26 cellular contexts compared by ENCODE assay signal in the genomic region with DNA sequence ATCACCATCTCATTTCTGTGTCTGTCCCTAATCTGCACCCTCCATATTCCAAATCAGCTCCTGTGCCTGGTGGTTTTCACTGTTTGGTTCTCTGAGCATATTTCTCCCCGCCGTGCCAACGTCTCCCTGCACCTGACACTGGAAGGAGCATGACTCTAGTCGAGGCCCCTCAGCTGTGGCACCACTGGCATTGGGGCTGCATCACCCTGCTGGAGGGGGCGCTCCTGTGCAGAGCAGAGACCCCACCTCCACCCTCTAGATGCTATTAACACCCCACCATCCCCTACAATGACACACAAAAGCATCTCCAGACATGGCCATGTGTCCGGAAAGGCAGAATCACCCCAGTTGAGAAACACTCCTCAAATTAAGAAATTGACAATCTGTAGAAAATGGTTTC. TPM values are rescaled to one million over a fixed set of nuclear protein-coding genes. Genes with fewer than 3 reads are reported as not detected.
DNase-seq lines count a peak whose midpoint lies in the region; ATAC-seq, FAIRE-seq and TF ChIP-seq lines count a peak whose summit lies in the region.
"Had no signal": no experiment of that assay in that cellular context is flagged by ENCODE, and none has a peak within 500 bp of the region (broad histone marks: within the 10 kb centered on the region; RNA-seq: fewer than 3 reads in every experiment).

No MANE protein-coding gene starts in this region.

- no peaks in the 10 kb centered on the region for H3K9me3 ChIP-seq in DND-41 (ENCODE audit: insufficient read depth, low read length, severe bottlenecking)
- no peaks in the 10 kb centered on the region for H3K9me3 ChIP-seq in OCI-LY1 (ENCODE audit: low read length)
- H3K9me3 ChIP-seq in K562 (replicated peaks; ENCODE audit: control insufficient read depth, insufficient read depth, low read depth, low read length), result peaks cover 2% of the 10 kb centered on the region; the same call in 1 of the 2 replicates
- no peaks in the 10 kb centered on the region for H3K9me3 ChIP-seq in Peyer's patch

- H3K9ac ChIP-seq in DND-41 (ENCODE audit: low read depth, low read length), result no peak overlapping the region
- H3K9ac ChIP-seq in OCI-LY1 (ENCODE audit: low read length), result no peak overlapping the region
- no peak overlapping the region for H3K9ac ChIP-seq in K562 (ENCODE audit: insufficient read depth in 1 of 2, low read depth in 2 of 2, low read length in 2 of 2)

- peak; percentile 13 for TF ChIP-seq CTCF in DND-41 (IDR thresholded peaks at IDR 0.05; ENCODE audit: borderline replicate concordance, extremely low read depth, low read length, poor library complexity, severe bottlenecking)
- TF ChIP-seq CTCF in OCI-LY1 (IDR thresholded peaks at IDR 0.05; ENCODE audit: low read length), result peak; percentile 13; the same call in 1 of the 2 replicates
- TF ChIP-seq CTCF in K562 (IDR thresholded peaks at IDR 0.05 in 2 of 3, conservative IDR thresholded peaks at IDR 0.05 in 1 of 3; ENCODE audit: insufficient read depth in 2 of 3, low read depth in 1 of 3, low read length in 3 of 3), result 0 out of 6 replicates have a peak, but pooled peaks of 2 of the 3 experiments have one; percentile 12 to 24
- no peak for TF ChIP-seq CTCF in Peyer's patch (IDR thresholded peaks at IDR 0.05)

- WGBS in K562 (ENCODE audit: insufficient coverage, low coverage, missing lambda C conversion rate), result 50% methylated on average over 6 of the region's 6 CpGs

- DNase-seq in DND-41, result no peak
- DNase-seq in K562 (ENCODE audit: extremely low read depth in 1 of 4, low spot score in 3 of 4), result peak in 1 of 4 experiments; percentile 19
- peak; percentile 49 for DNase-seq in mesenteric fat pad (ENCODE audit: low spot score)
- DNase-seq in foreskin melanocyte, result no peak
- no peak for DNase-seq in DMS79 treated with DMSO at 0.1 percent for 48 hours (lab: John Stamatoyannopoulos, UW)
- DNase-seq in Peyer's patch, result no peak
- DNase-seq: 8988T; AML-193; C1 segment of cervical spinal cord; CD8-positive, alpha-beta T cell; DMS153; GDM1; HFFc6; KG1; NCI-H1105; NCI-H146; NCI-H446; NCI-H526; PC-9; SIG-M5 had no signal

- no peaks in the 10 kb centered on the region for H3K4me1 ChIP-seq in DND-41 (ENCODE audit: insufficient read depth, low read length)
- H3K4me1 ChIP-seq in OCI-LY1 (ENCODE audit: insufficient read depth, low read length, severe bottlenecking), result no peaks in the 10 kb centered on the region
- no peaks in the 10 kb centered on the region; a peak in 1 of 5 replicates for H3K4me1 ChIP-seq in K562 (replicated peaks in 1 of 2; ENCODE audit: control insufficient read depth in 2 of 2, insufficient read depth in 2 of 2, low read length in 2 of 2)
- H3K4me1 ChIP-seq in Peyer's patch, result no peaks in the 10 kb centered on the region

- TF ChIP-seq POLR2A in K562 (conservative IDR thresholded peaks at IDR 0.05) (no peak), Peyer's patch (IDR thresholded peaks at IDR 0.05) (no peak)

- H3F3A ChIP-seq in OCI-LY1 (ENCODE audit: insufficient read depth, low read length), result no peaks in the 10 kb centered on the region

- BruUV-seq in K562 (replicated peaks; lab: Mats Ljungman, UMichigan), result no TSS peak

- no peaks in the 10 kb centered on the region for H3K36me3 ChIP-seq in DND-41 (ENCODE audit: insufficient read depth, low read length)
- H3K36me3 ChIP-seq in OCI-LY1 (ENCODE audit: insufficient read depth, low read length), result no peaks in the 10 kb centered on the region
- H3K36me3 ChIP-seq in K562 (ENCODE audit: control insufficient read depth, insufficient read depth, low read length), result no peaks in the 10 kb centered on the region
- no peaks in the 10 kb centered on the region for H3K36me3 ChIP-seq in Peyer's patch

- POLR2A ChIA-PET in K562 (lab: Yijun Ruan, JAX), result no interaction called here

- H3K9me1 ChIP-seq in K562 (ENCODE audit: control insufficient read depth, insufficient read depth, low read length), result no peaks in the 10 kb centered on the region

- CTCF ChIA-PET in K562 (lab: Yijun Ruan, JAX; ENCODE audit: low intra/inter-chr PET ratio), result interaction anchor here (0.5 kb wide), 1 partner anchor 123 kb away, joined by 3 read pairs; no protein-coding TSS in a partner anchor

- no peaks in the 10 kb centered on the region for H3K9me2 ChIP-seq in OCI-LY1 (ENCODE audit: low read depth, low read length)

- H3K27ac ChIP-seq in DND-41 (ENCODE audit: low read length) (no peak overlapping the region), OCI-LY1 (ENCODE audit: low read depth, low read length, poor library complexity, severe bottlenecking) (no peak overlapping the region), K562 (ENCODE audit: extremely low read depth, low read depth, low read length) (no peak overlapping the region), Peyer's patch (no peak overlapping the region)
- H3K27ac ChIP-seq: PC-9 had no signal

- H3K27me3 ChIP-seq in DND-41 (ENCODE audit: insufficient read depth, low read length, poor library complexity), result no peaks in the 10 kb centered on the region
- H3K27me3 ChIP-seq in OCI-LY1 (ENCODE audit: insufficient read depth, low read length), result no peaks in the 10 kb centered on the region
- peaks cover 0 to 5% of the 10 kb centered on the region in 2 experiments; a peak in 1 of 5 replicates for H3K27me3 ChIP-seq in K562 (ENCODE audit: control insufficient read depth in 2 of 2, insufficient read depth in 2 of 2, low read length in 2 of 2)
- H3K27me3 ChIP-seq in Peyer's patch, result no peaks in the 10 kb centered on the region

- no peaks in the 10 kb centered on the region for H4K20me1 ChIP-seq in DND-41 (ENCODE audit: insufficient read depth, low read length)
- H4K20me1 ChIP-seq in OCI-LY1 (ENCODE audit: insufficient read depth, low read length), result no peaks in the 10 kb centered on the region
- H4K20me1 ChIP-seq in K562 (replicated peaks; ENCODE audit: control insufficient read depth, insufficient read depth, low read length), result no peaks in the 10 kb centered on the region

- no peak for TF ChIP-seq EP300 in K562 (IDR thresholded peaks at IDR 0.05; ENCODE audit: low read length)

- H3K4me3 ChIP-seq in DND-41 (ENCODE audit: low read depth in 1 of 2, low read length in 2 of 2), result no peak overlapping the region
- H3K4me3 ChIP-seq in OCI-LY1 (ENCODE audit: low read depth, low read length, poor library complexity, severe bottlenecking), result no peak overlapping the region
- H3K4me3 ChIP-seq in K562, result no peak overlapping the region
- no peak overlapping the region for H3K4me3 ChIP-seq in Peyer's patch
- H3K4me3 ChIP-seq: PC-9 had no signal

- ATAC-seq in DND-41 (ENCODE audit: insufficient read depth, low read depth) (no peak), K562 (no peak)
- ATAC-seq: CD8-positive, alpha-beta T cell; SK-N-SH treated with all-trans-retinoic acid at 6 μM for 48 hours had no signal

- H2AFZ ChIP-seq in DND-41 (ENCODE audit: low read depth, low read length), result no peak overlapping the region
- H2AFZ ChIP-seq in OCI-LY1 (ENCODE audit: low read length), result no peak overlapping the region
- H2AFZ ChIP-seq in K562 (ENCODE audit: low read depth, low read length), result no peak overlapping the region
- H2AFZ ChIP-seq: PC-9 had no signal

- FAIRE-seq in K562 (lab: Jason Lieb, UNC), result no peak
- FAIRE-seq: GM19239 had no signal

- TF ChIP-seq RAD21 in K562 (CRISPR knock-in tag; conservative IDR thresholded peaks at IDR 0.05 in 1 of 2, IDR thresholded peaks at IDR 0.05 in 1 of 2), result no peak

- intact Hi-C loops in K562 (cut with micrococcal nuclease), result no loop called here

- in situ Hi-C loops in K562 (cut with MboI), result no loop called here

- H3K4me2 ChIP-seq in DND-41 (ENCODE audit: insufficient read depth, low read length) (no peak overlapping the region), OCI-LY1 (ENCODE audit: low read length) (no peak overlapping the region), K562 (ENCODE audit: insufficient read depth, low read length) (no peak overlapping the region)
- H3K4me2 ChIP-seq: PC-9 had no signal

- no peaks in the 10 kb centered on the region for H3K79me2 ChIP-seq in DND-41 (ENCODE audit: insufficient read depth, low read length)
- no peaks in the 10 kb centered on the region for H3K79me2 ChIP-seq in OCI-LY1 (ENCODE audit: insufficient read depth, low read length)
- H3K79me2 ChIP-seq in K562 (ENCODE audit: control insufficient read depth, insufficient read depth, low read length), result no peaks in the 10 kb centered on the region

RNA-seq across cellular contexts. Expression of a gene that starts 20.8 kb away (rescaled TPM):
- not detected in 2 replicates for total RNA-seq in K562 (2011; cell fraction: chromatin; rRNA removed; ENCODE audit: low replicate concordance)
- not detected in 2 replicates for total RNA-seq in K562 (2011; cell fraction: nucleolus; rRNA removed)
- not detected in 2 replicates for total RNA-seq in K562 (2011; cell fraction: nucleoplasm; rRNA removed)
- 0.08 TPM in 1 of 2 replicates, not detected in the other for total RNA-seq in K562 (2014; rRNA removed)
- total RNA-seq in K562 (2014; rRNA removed; fragmentation: Illumina TruSeq; extraction: Trizol), result not detected in 2 replicates
- not detected in 2 replicates for total RNA-seq in K562 (2015; rRNA removed; fragmentation: Illumina TruSeq; extraction: Trizol)
- total RNA-seq in K562 (2021), result not detected in 2 replicates
- polyA plus RNA-seq in K562 (2011; rRNA removed), result not detected in 2 replicates
- not detected in 2 replicates for polyA plus RNA-seq in K562 (2011; cell fraction: cytosol; rRNA removed)
- not detected in 2 replicates for polyA plus RNA-seq in K562 (2011; cell fraction: nucleus; rRNA removed)
- not detected in 2 replicates for polyA plus RNA-seq in K562 (2012)
- not detected in 2 replicates for polyA plus RNA-seq in K562 (2014; fragmentation: Illumina TruSeq; extraction: Trizol)
- polyA plus RNA-seq in K562 (2014; fragmentation: Nextera tagmentation; extraction: Ambion mirVana), result under 1 TPM in 1 of 2 experiments, not detected in 1; 0.07 TPM
- not detected in 2 replicates for polyA plus RNA-seq in K562 (2014; rRNA removed)
- not detected in 2 replicates for polyA minus RNA-seq in K562 (2011; rRNA and poly(A)+ RNA removed)
- polyA minus RNA-seq in K562 (2011; cell fraction: cytosol; rRNA and poly(A)+ RNA removed), result not detected in 2 replicates
- polyA minus RNA-seq in K562 (2011; cell fraction: nucleus; rRNA and poly(A)+ RNA removed), result not detected in 2 replicates
- not detected for total RNA-seq in mesenteric fat pad
- not detected for total RNA-seq in Peyer's patch
- total RNA-seq: CD8-positive, alpha-beta T cell; H4; HFFc6; HT1080; PC-9 had no signal
- polyA plus RNA-seq: AG04450 had no signal

RNA-seq across cellular contexts. Expression of a gene that starts 25.3 kb away (rescaled TPM):
- not detected in 2 replicates for total RNA-seq in K562 (2011; cell fraction: chromatin; rRNA removed; ENCODE audit: low replicate concordance)
- not detected in 2 replicates for total RNA-seq in K562 (2011; cell fraction: nucleolus; rRNA removed)
- not detected in 2 replicates for total RNA-seq in K562 (2011; cell fraction: nucleoplasm; rRNA removed)
- total RNA-seq in K562 (2014; rRNA removed) (0.08 TPM in 1 of 2 replicates, not detected in the other), K562 (2014; rRNA removed; fragmentation: Illumina TruSeq; extraction: Trizol) (not detected in 2 replicates), K562 (2015; rRNA removed; fragmentation: Illumina TruSeq; extraction: Trizol) (0.07 TPM in 1 of 2 replicates, not detected in the other), K562 (2021) (not detected in 2 replicates), mesenteric fat pad (not detected), Peyer's patch (not detected)
- polyA plus RNA-seq in K562 (2011; rRNA removed) (not detected in 2 replicates), K562 (2014; fragmentation: Illumina TruSeq; extraction: Trizol) (not detected in 2 replicates), K562 (2014; fragmentation: Nextera tagmentation; extraction: Ambion mirVana) (under 1 TPM in 1 of 2 experiments, not detected in 1; 0.03 TPM), K562 (2014; rRNA removed) (not detected in 2 replicates)
- polyA plus RNA-seq in K562 (2011; cell fraction: cytosol; rRNA removed), result 0.04 and 0.06 TPM in 2 replicates
- polyA plus RNA-seq in K562 (2011; cell fraction: nucleus; rRNA removed), result 0.10 TPM in 1 of 2 replicates, not detected in the other
- polyA plus RNA-seq in K562 (2012), result 0.07 and 0.08 TPM in 2 replicates
- 0.14 TPM in 1 of 2 replicates, not detected in the other for polyA minus RNA-seq in K562 (2011; rRNA and poly(A)+ RNA removed)
- not detected in 2 replicates for polyA minus RNA-seq in K562 (2011; cell fraction: cytosol; rRNA and poly(A)+ RNA removed)
- polyA minus RNA-seq in K562 (2011; cell fraction: nucleus; rRNA and poly(A)+ RNA removed), result not detected in 2 replicates
- total RNA-seq: CD8-positive, alpha-beta T cell; HT1080; PC-9 had no signal
- polyA plus RNA-seq: AG04450 had no signal

RNA-seq across cellular contexts. Expression of a gene that starts 47.1 kb away (rescaled TPM):
- total RNA-seq in K562 (2011; cell fraction: chromatin; rRNA removed; ENCODE audit: low replicate concordance), result not detected in 2 replicates
- not detected in 2 replicates for total RNA-seq in K562 (2011; cell fraction: nucleolus; rRNA removed)
- total RNA-seq in K562 (2011; cell fraction: nucleoplasm; rRNA removed), result not detected in 2 replicates
- total RNA-seq in K562 (2014; rRNA removed) (not detected in 2 replicates), K562 (2014; rRNA removed; fragmentation: Illumina TruSeq; extraction: Trizol) (not detected in 2 replicates), K562 (2015; rRNA removed; fragmentation: Illumina TruSeq; extraction: Trizol) (not detected in 2 replicates), K562 (2021) (not detected in 2 replicates), mesenteric fat pad (not detected), Peyer's patch (not detected)
- polyA plus RNA-seq in K562 (2011; rRNA removed) (not detected in 2 replicates), K562 (2014; fragmentation: Illumina TruSeq; extraction: Trizol) (not detected in 2 replicates), K562 (2014; fragmentation: Nextera tagmentation; extraction: Ambion mirVana) (not detected), K562 (2014; rRNA removed) (not detected in 2 replicates)
- polyA plus RNA-seq in K562 (2011; cell fraction: cytosol; rRNA removed), result not detected in 2 replicates
- polyA plus RNA-seq in K562 (2011; cell fraction: nucleus; rRNA removed), result not detected in 2 replicates
- polyA plus RNA-seq in K562 (2012), result not detected in 2 replicates
- polyA minus RNA-seq in K562 (2011; rRNA and poly(A)+ RNA removed), result not detected in 2 replicates
- not detected in 2 replicates for polyA minus RNA-seq in K562 (2011; cell fraction: cytosol; rRNA and poly(A)+ RNA removed)
- polyA minus RNA-seq in K562 (2011; cell fraction: nucleus; rRNA and poly(A)+ RNA removed), result not detected in 2 replicates
- total RNA-seq: CD8-positive, alpha-beta T cell; HFFc6; HT1080; PC-9 had no signal
- polyA plus RNA-seq: AG04450 had no signal

RNA-seq across cellular contexts. Expression of a gene that starts 49.6 kb away (rescaled TPM):
- not detected in 2 replicates for total RNA-seq in K562 (2011; cell fraction: chromatin; rRNA removed; ENCODE audit: low replicate concordance)
- not detected in 2 replicates for total RNA-seq in K562 (2011; cell fraction: nucleolus; rRNA removed)
- not detected in 2 replicates for total RNA-seq in K562 (2011; cell fraction: nucleoplasm; rRNA removed)
- total RNA-seq in K562 (2014; rRNA removed) (2.2 and 4.3 TPM in 2 replicates), K562 (2014; rRNA removed; fragmentation: Illumina TruSeq; extraction: Trizol) (4.1 and 5.1 TPM in 2 replicates), K562 (2015; rRNA removed; fragmentation: Illumina TruSeq; extraction: Trizol) (2.5 and 2.6 TPM in 2 replicates), K562 (2021) (2.0 and 3.4 TPM in 2 replicates), mesenteric fat pad (not detected), Peyer's patch (not detected)
- polyA plus RNA-seq in K562 (2011; rRNA removed) (2.7 and 8.9 TPM in 2 replicates), K562 (2014; fragmentation: Illumina TruSeq; extraction: Trizol) (5.3 and 6.7 TPM in 2 replicates), K562 (2014; fragmentation: Nextera tagmentation; extraction: Ambion mirVana) (1 to 10 TPM; 7.4 to 7.7 TPM), K562 (2014; rRNA removed) (6.2 and 6.9 TPM in 2 replicates)
- polyA plus RNA-seq in K562 (2011; cell fraction: cytosol; rRNA removed), result 2.0 and 3.9 TPM in 2 replicates
- polyA plus RNA-seq in K562 (2011; cell fraction: nucleus; rRNA removed), result 0.95 and 7.2 TPM in 2 replicates
- 5.7 and 8.7 TPM in 2 replicates for polyA plus RNA-seq in K562 (2012)
- polyA minus RNA-seq in K562 (2011; rRNA and poly(A)+ RNA removed), result 1.7 TPM in 1 of 2 replicates, not detected in the other
- not detected in 2 replicates for polyA minus RNA-seq in K562 (2011; cell fraction: cytosol; rRNA and poly(A)+ RNA removed)
- not detected in 2 replicates for polyA minus RNA-seq in K562 (2011; cell fraction: nucleus; rRNA and poly(A)+ RNA removed)
- total RNA-seq: CD8-positive, alpha-beta T cell; H4; HFFc6; PC-9 had no signal
- polyA plus RNA-seq: AG04450 had no signal

Comparison
In these comparisons a context has a peak if more than half of its experiments do, and no peak if none do; other contexts are left out.
1. CTCF ChIP-seq: peak in DND-41 (single experiment), OCI-LY1 (single experiment) and K562 (2 of 3); none in Peyer's patch (0 of 6).